Comparison of ENCODE assay signal across 15 cellular contexts in genomic region chr14:64200170-64200569, GRCh38.
A peak's percentile ranks its signal among the peaks of the same experiment; 100 is the strongest.
DNase-seq lines count a peak whose midpoint lies in the region; ATAC-seq, FAIRE-seq and TF ChIP-seq lines count a peak whose summit lies in the region.
"Had no signal": no experiment of that assay in that cellular context is flagged by ENCODE, and none has a peak within 500 bp of the region (broad histone marks: within the 10 kb centered on the region; RNA-seq: fewer than 3 reads in every experiment).

No MANE protein-coding gene starts in this region.

- H3K27me3 ChIP-seq in K562 (ENCODE audit: control insufficient read depth in 2 of 2, insufficient read depth in 2 of 2, low read length in 2 of 2) (no peaks in the 10 kb centered on the region), upper lobe of left lung (no peaks in the 10 kb centered on the region)

- H3K4me3 ChIP-seq in K562 = no peak overlapping the region
- H3K4me3 ChIP-seq in upper lobe of left lung = no peak overlapping the region

- no peak for TF ChIP-seq RAD21 in K562 (CRISPR knock-in tag; conservative IDR thresholded peaks at IDR 0.05 in 1 of 2, IDR thresholded peaks at IDR 0.05 in 1 of 2)

- intact Hi-C loops in K562 (cut with micrococcal nuclease) = no loop called here

- no peaks in the 10 kb centered on the region for H3K79me2 ChIP-seq in K562 (ENCODE audit: control insufficient read depth, insufficient read depth, low read length)

- H3K4me1 ChIP-seq in K562 (replicated peaks in 1 of 2; ENCODE audit: control insufficient read depth in 2 of 2, insufficient read depth in 2 of 2, low read length in 2 of 2) = peaks cover 5 to 11% of the 10 kb centered on the region in 2 experiments; a peak in 4 of 5 replicates
- H3K4me1 ChIP-seq in upper lobe of left lung = peaks cover 0 to 24% (median 16%) of the 10 kb centered on the region in 4 donors

- peak overlapping the region; percentile 63 for H3K27ac Mint-ChIP-seq in neural crest cell (ENCODE audit: unreplicated experiment)
- H3K27ac Mint-ChIP-seq: activated CD4-positive, alpha-beta T cell treated with anti-CD3 and anti-CD28 coated beads, Interleukin-2, amount 10 ng/mL, durations not matched to agents 7 days and 5 days; dendritic cell treated with granulocyte-macrophage colony-stimulating factor and Interleukin-4, amounts not matched to agents 40 ng/mL and 50 ng/mL, for 4 days had no signal

- in situ Hi-C loops in K562 (cut with MboI) = no loop called here

- no peaks in the 10 kb centered on the region for H3K9me1 ChIP-seq in K562 (ENCODE audit: control insufficient read depth, insufficient read depth, low read length)

- no peaks in the 10 kb centered on the region for H3K36me3 Mint-ChIP-seq in neural crest cell (ENCODE audit: low read depth)

- TF ChIP-seq POLR2A in K562 (conservative IDR thresholded peaks at IDR 0.05) (no peak), upper lobe of left lung (IDR thresholded peaks at IDR 0.05) (peak in 1 of 4 donors; percentile 34)

- H3K4me3 Mint-ChIP-seq in neural crest cell = no peak overlapping the region
- H3K4me3 Mint-ChIP-seq: activated CD4-positive, alpha-beta T cell treated with anti-CD3 and anti-CD28 coated beads, Interleukin-2, amount 10 ng/mL, durations not matched to agents 7 days and 5 days; brain; dendritic cell treated with granulocyte-macrophage colony-stimulating factor and Interleukin-4, amounts not matched to agents 40 ng/mL and 50 ng/mL, for 4 days had no signal

- H3K9me3 ChIP-seq in K562 (replicated peaks; ENCODE audit: control insufficient read depth, insufficient read depth, low read depth, low read length) (no peaks in the 10 kb centered on the region), upper lobe of left lung (no peaks in the 10 kb centered on the region)

- CTCF ChIA-PET in K562 (lab: Yijun Ruan, JAX; ENCODE audit: low intra/inter-chr PET ratio) (no interaction called here), GM10248 (lab: Yijun Ruan, JAX) (no interaction called here)

- TF ChIP-seq EP300 in K562 (IDR thresholded peaks at IDR 0.05; ENCODE audit: low read length) = no peak
- TF ChIP-seq EP300 in upper lobe of left lung (IDR thresholded peaks at IDR 0.05) = peak in 1 of 4 donors; percentile 75

- TF ChIP-seq CTCF in K562 (IDR thresholded peaks at IDR 0.05 in 2 of 3, conservative IDR thresholded peaks at IDR 0.05 in 1 of 3; ENCODE audit: insufficient read depth in 2 of 3, low read depth in 1 of 3, low read length in 3 of 3) (no peak), neural crest cell (conservative IDR thresholded peaks at IDR 0.05) (no peak), upper lobe of left lung (IDR thresholded peaks at IDR 0.05) (no peak), GM10248 (IDR thresholded peaks at IDR 0.05; ENCODE audit: control extremely low read depth, extremely low read depth, low read depth, missing control alignments) (no peak)

- FAIRE-seq in K562 (lab: Jason Lieb, UNC) = no peak
- FAIRE-seq: small intestine had no signal

- H3K9ac ChIP-seq in K562 (ENCODE audit: insufficient read depth in 1 of 2, low read depth in 2 of 2, low read length in 2 of 2) = no peak overlapping the region

- POLR2A ChIA-PET in K562 (lab: Yijun Ruan, JAX) (interaction anchor here (1.0 to 1.1 kb wide), 2 partner anchors 20 to 177 kb away, joined by 3 read pairs; no protein-coding TSS in a partner anchor), GM10248 (lab: Yijun Ruan, JAX) (interaction anchor here (0.6 kb wide), 1 partner anchor 10 kb away, joined by 5 read pairs; no protein-coding TSS in a partner anchor)

- no peaks in the 10 kb centered on the region for H3K9me3 Mint-ChIP-seq in neural crest cell
- H3K9me3 Mint-ChIP-seq: activated CD4-positive, alpha-beta T cell treated with anti-CD3 and anti-CD28 coated beads, Interleukin-2, amount 10 ng/mL, durations not matched to agents 7 days and 5 days; dendritic cell treated with granulocyte-macrophage colony-stimulating factor and Interleukin-4, amounts not matched to agents 40 ng/mL and 50 ng/mL, for 4 days had no signal

- ATAC-seq in K562 (peak; percentile 29; the same call in 1 of the 3 replicates), upper lobe of left lung (ENCODE audit: low FRiP score in 2 of 2) (peak in 1 of 2 donors; percentile 56)
- ATAC-seq: stimulated activated naive CD8-positive, alpha-beta T cell treated with anti-CD3 and anti-CD28 coated beads, Interleukin-15, Interleukin-2, amounts not matched to agents 100 U/mL and 50 U/mL, for 24 hours had no signal

- no peak overlapping the region for H3K4me2 ChIP-seq in K562 (ENCODE audit: insufficient read depth, low read length)

- no peaks in the 10 kb centered on the region for H4K20me1 ChIP-seq in K562 (replicated peaks; ENCODE audit: control insufficient read depth, insufficient read depth, low read length)

- H3K4me1 Mint-ChIP-seq in neural crest cell = peaks cover 34% of the 10 kb centered on the region

- peak overlapping the region; percentile 76; the same call in 1 of the 2 replicates for H2AFZ ChIP-seq in K562 (ENCODE audit: low read depth, low read length)

- H3K27ac ChIP-seq in K562 (ENCODE audit: extremely low read depth, low read depth, low read length) = no peak overlapping the region
- peak overlapping the region; percentile 1 to 20 (median 8) for H3K27ac ChIP-seq in upper lobe of left lung

- 4% methylated on average over 4 of the region's 4 CpGs for WGBS in K562 (ENCODE audit: insufficient coverage, low coverage, missing lambda C conversion rate)
- 66 to 69% methylated on average over 4 of the region's 4 CpGs for WGBS in upper lobe of left lung, 2 donors

- no peaks in the 10 kb centered on the region for H3K27me3 Mint-ChIP-seq in neural crest cell (ENCODE audit: low read depth)
- H3K27me3 Mint-ChIP-seq: activated CD4-positive, alpha-beta T cell treated with anti-CD3 and anti-CD28 coated beads, Interleukin-2, amount 10 ng/mL, durations not matched to agents 7 days and 5 days had no signal

- H3K36me3 ChIP-seq in K562 (ENCODE audit: control insufficient read depth, insufficient read depth, low read length) = no peaks in the 10 kb centered on the region
- peaks cover 0 to 11% (median 0%) of the 10 kb centered on the region in 4 donors for H3K36me3 ChIP-seq in upper lobe of left lung

- BruUV-seq in K562 (replicated peaks; lab: Mats Ljungman, UMichigan) = no TSS peak

- DNase-seq in K562 (ENCODE audit: extremely low read depth in 1 of 4, low spot score in 3 of 4) = no peak
- peak; percentile 75 for DNase-seq in islet precursor cell
- no peak for DNase-seq in neural crest cell (ENCODE audit: low read depth, low spot score)
- peak in 1 of 2 donors; percentile 85 for DNase-seq in upper lobe of left lung
- DNase-seq in GM10248 (ENCODE audit: extremely low spot score) = no peak
- no peak for DNase-seq in NCI-H187 (lab: John Stamatoyannopoulos, UW)
- DNase-seq in SKM-1 treated with dmso at 0.1 percent for 144 hours (lab: John Stamatoyannopoulos, UW; ENCODE audit: unreplicated experiment) = no peak
- DNase-seq: activated CD4-positive, alpha-beta T cell treated with anti-CD3 and anti-CD28 coated beads, Interleukin-2, amount 10 ng/mL, durations not matched to agents 7 days and 5 days; activated naive CD4-positive, alpha-beta T cell treated with anti-CD3 and anti-CD28 coated beads, Interleukin-2, amount 50 U/mL, for 16 hours; AML-193; NCI-H146; small intestine; stimulated activated naive CD8-positive, alpha-beta T cell treated with anti-CD3 and anti-CD28 coated beads, Interleukin-15, Interleukin-2, amounts not matched to agents 100 U/mL and 50 U/mL, for 24 hours had no signal

TF ChIP-seq in K562, 482 proteins besides CTCF, POLR2A, EP300 and RAD21:
- no peak for TF ChIP-seq OTX1 (CRISPR knock-in tag; IDR thresholded peaks at IDR 0.05)
- TF ChIP-seq CREB1 (IDR thresholded peaks at IDR 0.05) = no peak
- no peak for TF ChIP-seq CREB1 (CRISPR knock-in tag; IDR thresholded peaks at IDR 0.05)
- no peak for TF ChIP-seq TFAM (CRISPR knock-in tag; conservative IDR thresholded peaks at IDR 0.05)
- TF ChIP-seq MAFF (IDR thresholded peaks at IDR 0.05; ENCODE audit: low read length) = no peak
- TF ChIP-seq ELF4 (CRISPR knock-in tag; IDR thresholded peaks at IDR 0.05) = no peak
- TF ChIP-seq NR4A1 (CRISPR knock-in tag; IDR thresholded peaks at IDR 0.05) = no peak
- TF ChIP-seq NR4A1 (tag; IDR thresholded peaks at IDR 0.05) = no peak
